17 cellular contexts compared by ENCODE assay signal in the genomic region with DNA sequence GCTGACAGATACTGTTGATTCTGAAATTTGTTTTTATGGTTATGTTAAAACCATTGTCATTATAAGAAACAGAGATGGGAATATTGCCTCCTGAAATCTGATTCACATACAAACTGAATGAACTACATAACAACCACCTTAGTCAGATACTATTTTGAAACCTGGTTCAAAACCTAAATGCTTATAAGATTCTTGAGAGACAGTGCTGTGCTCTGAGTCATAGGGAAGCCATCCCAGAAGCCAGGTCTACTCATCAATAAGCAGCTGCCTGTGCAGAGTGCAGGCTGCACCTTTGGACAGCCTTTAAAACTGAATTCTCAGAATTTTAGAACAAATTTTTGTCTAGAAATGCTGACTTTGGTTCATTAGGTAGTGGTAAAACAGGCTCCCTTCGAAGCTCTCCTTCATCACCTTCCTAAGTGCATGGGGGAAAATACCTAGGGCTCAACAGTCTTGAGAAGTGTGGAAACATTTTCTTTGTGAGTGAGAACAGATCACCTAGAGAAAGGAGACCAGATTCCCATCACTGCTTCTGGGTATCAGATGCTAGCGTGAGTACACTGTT. TPM values are rescaled to one million over a fixed set of nuclear protein-coding genes. Genes with fewer than 3 reads are reported as not detected.
DNase-seq lines count a peak whose midpoint lies in the region; TF ChIP-seq lines count a peak whose summit lies in the region.
"Had no signal": no experiment of that assay in that cellular context is flagged by ENCODE, and none has a peak within 500 bp of the region (broad histone marks: within the 10 kb centered on the region; RNA-seq: fewer than 3 reads in every experiment).

A gene with protein sequence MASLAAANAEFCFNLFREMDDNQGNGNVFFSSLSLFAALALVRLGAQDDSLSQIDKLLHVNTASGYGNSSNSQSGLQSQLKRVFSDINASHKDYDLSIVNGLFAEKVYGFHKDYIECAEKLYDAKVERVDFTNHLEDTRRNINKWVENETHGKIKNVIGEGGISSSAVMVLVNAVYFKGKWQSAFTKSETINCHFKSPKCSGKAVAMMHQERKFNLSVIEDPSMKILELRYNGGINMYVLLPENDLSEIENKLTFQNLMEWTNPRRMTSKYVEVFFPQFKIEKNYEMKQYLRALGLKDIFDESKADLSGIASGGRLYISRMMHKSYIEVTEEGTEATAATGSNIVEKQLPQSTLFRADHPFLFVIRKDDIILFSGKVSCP (plus strand): TSS at position 253 of the 565 bp plus-strand sequence. CDS start 6,955 bp downstream, outside the sequence.

- H3K27me3 ChIP-seq in kidney epithelial cell (ENCODE audit: control insufficient read depth, insufficient read depth, low read length) (no peaks in the 10 kb centered on the region), H7 (ENCODE audit: control insufficient read depth, insufficient read depth, low read length) (no peaks in the 10 kb centered on the region), dorsolateral prefrontal cortex (peaks cover 0 to 5% (median 0%) of the 10 kb centered on the region in 45 donors)
- H3K27me3 ChIP-seq: BLaER1, transverse colon had no signal

- in situ Hi-C loops in ACHN (cut with HindIII; ENCODE audit: low pct_ligation_motif_present, low pct_unique_long_range_greater_than_20kb, low sequenced_read_pairs) (no loop called here), astrocyte of the cerebellum (cut with HindIII; ENCODE audit: low sequenced_read_pairs) (no loop called here)

- H3K36me3 ChIP-seq in kidney epithelial cell (ENCODE audit: control insufficient read depth, insufficient read depth, low read length): no peaks in the 10 kb centered on the region
- no peaks in the 10 kb centered on the region for H3K36me3 ChIP-seq in H7 (replicated peaks; ENCODE audit: control insufficient read depth, insufficient read depth, low read length)
- H3K36me3 ChIP-seq: BLaER1, transverse colon had no signal

- intact Hi-C loops in dorsolateral prefrontal cortex (cut with DNase I): no loop called here

- no peak within 1 kb of the TSS for H3K27ac ChIP-seq in dorsolateral prefrontal cortex
- H3K27ac ChIP-seq: BLaER1, transverse colon had no signal

- TF ChIP-seq CTCF in astrocyte of the cerebellum (IDR thresholded peaks at IDR 0.05; ENCODE audit: low read depth, low read length, missing control alignments) (no peak), kidney epithelial cell (IDR thresholded peaks at IDR 0.05; ENCODE audit: insufficient read depth, low read length, poor library complexity, severe bottlenecking) (no peak), dorsolateral prefrontal cortex (IDR thresholded peaks at IDR 0.05 in 54 of 56, conservative IDR thresholded peaks at IDR 0.05 in 2 of 56; ENCODE audit: low read depth in 1 of 56, partially characterized antibody in 56 of 56) (no peak)

- DNase-seq in ACHN (peak; percentile 71), HT1080 (ENCODE audit: low read depth) (peak; percentile 92), astrocyte of the cerebellum (ENCODE audit: low read depth) (peak; percentile 37), kidney epithelial cell (ENCODE audit: low read depth) (peak; percentile 83), NCI-H2196 (lab: John Stamatoyannopoulos, UW; ENCODE audit: unreplicated experiment) (no peak), retina (no peak), H7 (no peak), dorsolateral prefrontal cortex (no peak)
- DNase-seq: activated B cell treated with CpG ODN at 0.5 μM for 24 hours; activated T-cell treated with anti-CD3 and anti-CD28 coated beads, Interleukin-2, amount 50 U/mL, for 1 hour; MM.1S; naive B cell; NCI-H446; small intestine; transverse colon had no signal

- H3K4me3 ChIP-seq in astrocyte of the cerebellum (ENCODE audit: low read depth, low read length) (no peak within 1 kb of the TSS), kidney epithelial cell (ENCODE audit: low read depth, low read length) (no peak within 1 kb of the TSS), H7 (ENCODE audit: insufficient read depth, low read depth, low read length) (no peak within 1 kb of the TSS), dorsolateral prefrontal cortex (no peak within 1 kb of the TSS)
- H3K4me3 ChIP-seq: BLaER1, transverse colon had no signal

RNA-seq across cellular contexts. Expression of the gene that starts here (rescaled TPM):
- total RNA-seq in HT1080 (2014; rRNA removed; shearing (Covaris generic)): 50.9 and 71.5 TPM in 2 replicates
- 34.1 and 45.2 TPM in 2 replicates for polyA plus RNA-seq in HT1080 (2015; cell fraction: cytosol; rRNA removed)
- 56.3 and 70.3 TPM in 2 replicates for polyA plus RNA-seq in HT1080 (2015; cell fraction: nucleus; rRNA removed)
- total RNA-seq in kidney epithelial cell: 2.2 and 3.1 TPM in 2 replicates
- total RNA-seq in H7 (2014; rRNA removed; shearing (Covaris generic)): not detected in 2 replicates
- under 1 TPM in 1 of 120 experiments, not detected in 119; 0.26 TPM for total RNA-seq in dorsolateral prefrontal cortex
- total RNA-seq: activated B cell treated with CpG ODN at 0.5 μM for 24 hours, endothelial cell of umbilical vein, transverse colon had no signal
- polyA plus RNA-seq: endothelial cell of umbilical vein, small intestine had no signal

Comparison
In these comparisons a context has a peak if more than half of its experiments do, and no peak if none do; other contexts are left out.
1. RNA of the gene that starts here (total RNA-seq): 50.9 to 71.5 TPM in HT1080; 2.2 to 3.1 TPM in kidney epithelial cell, not detected in H7 and 0.26 TPM in dorsolateral prefrontal cortex; every median in the first group is over 10 times any median in the second.
2. DNase-seq: peak in ACHN (single experiment), HT1080 (single experiment), astrocyte of the cerebellum (single experiment) and kidney epithelial cell (single experiment); none in NCI-H2196 (single experiment), retina (single experiment), H7 (single experiment) and dorsolateral prefrontal cortex (0 of 10).